In the genomic region with DNA sequence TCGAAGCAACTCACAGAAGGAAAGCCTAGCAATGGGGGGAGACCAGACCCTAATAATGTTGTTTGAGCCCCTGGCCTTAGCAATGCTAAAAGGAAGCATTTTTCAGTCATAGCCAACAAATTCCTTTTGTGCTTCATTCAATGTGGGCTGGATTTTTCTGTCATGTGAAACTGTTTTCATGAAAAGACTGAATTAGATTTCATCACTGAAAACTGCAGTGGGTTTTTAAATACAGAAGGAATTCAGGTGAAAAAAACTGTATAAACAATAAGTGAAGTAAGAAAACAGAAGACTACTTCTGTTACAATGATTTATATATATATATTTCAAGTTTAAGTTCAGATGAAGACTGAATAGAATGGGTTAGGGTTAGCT, we compare ENCODE assay signal across 19 cellular contexts.
"Had no signal": no experiment of that assay in that cellular context is flagged by ENCODE, and none has a peak within 500 bp of the region (broad histone marks: within the 10 kb centered on the region; RNA-seq: fewer than 3 reads in every experiment).

No MANE protein-coding gene starts in this region.

- ATAC-seq: body of pancreas; heart right ventricle; left ventricle myocardium superior; mucosa of descending colon; psoas muscle; stimulated activated effector memory CD8-positive, alpha-beta T cell treated with anti-CD3 and anti-CD28 coated beads, Interleukin-12 subunit alpha, Interleukin-12 subunit beta, amount 100 ng/mL, for 72 hours had no signal

- H3K36me3 ChIP-seq: colonic mucosa, heart right ventricle, ovary, right lobe of liver, stomach had no signal

- DNase-seq: activated CD4-positive, alpha-beta T cell treated with anti-CD3 and anti-CD28 coated beads, Interleukin-2, amount 50 U/mL, for 4 hours; amygdala; body of pancreas; caudate nucleus; colonic mucosa; erythroblast; heart right ventricle; immature natural killer cell; left ventricle myocardium superior; mucosa of descending colon; naive B cell; ovary; psoas muscle; right lobe of liver; stimulated activated CD4-positive, alpha-beta T cell treated with anti-CD3 and anti-CD28 coated beads, Interleukin-4, amount 100 ng/mL, for 24 hours; stomach; T-helper 1 cell; T1000 had no signal

- H3K4me1 ChIP-seq: colonic mucosa, psoas muscle had no signal

- H3K4me3 ChIP-seq: body of pancreas, colonic mucosa, heart right ventricle, mucosa of descending colon, ovary, psoas muscle, right lobe of liver, stomach had no signal

- H3K27ac ChIP-seq: body of pancreas, colonic mucosa, heart right ventricle, ovary, psoas muscle, right lobe of liver, stomach had no signal

- H3K27me3 ChIP-seq: body of pancreas, colonic mucosa, heart right ventricle, ovary, right lobe of liver, stomach had no signal

- H3K9me3 ChIP-seq: body of pancreas, colonic mucosa, heart right ventricle, mucosa of descending colon, ovary, psoas muscle, right lobe of liver, stomach had no signal
